ENCODE assay signal across 41 cellular contexts in the genomic region with DNA sequence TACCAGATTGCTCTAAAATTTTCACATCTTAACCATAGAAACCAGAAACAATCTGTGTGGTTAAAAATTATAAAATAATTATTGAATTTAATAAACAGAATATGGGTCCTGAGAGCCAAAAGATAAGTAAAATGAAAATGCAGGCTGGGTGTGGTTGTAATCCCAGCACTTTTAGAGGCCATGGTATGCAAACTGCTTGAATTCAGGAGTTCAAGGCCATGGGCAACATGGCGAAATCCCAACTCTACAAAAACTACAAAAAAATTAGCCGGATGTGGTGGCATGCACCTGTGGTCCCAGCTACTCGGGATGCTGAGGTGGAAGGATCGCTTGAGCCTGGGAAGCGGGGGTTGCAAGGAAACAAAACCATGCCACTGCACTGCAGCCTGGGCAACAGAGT.
"Had no signal": no experiment of that assay in that cellular context is flagged by ENCODE, and none has a peak within 500 bp of the region (broad histone marks: within the 10 kb centered on the region; RNA-seq: fewer than 3 reads in every experiment).

No MANE protein-coding gene starts in this region.

- H3K27ac Mint-ChIP-seq: activated naive CD4-positive, alpha-beta T cell treated with anti-CD3 and anti-CD28 coated beads for 36 hours; activated naive CD4-positive, alpha-beta T cell treated with anti-CD3 and anti-CD28 coated beads, Interleukin-2, amount 10 ng/mL, durations not matched to agents 7 days and 5 days; activated naive CD4-positive, alpha-beta T cell treated with anti-CD3 and anti-CD28 coated beads, Interleukin-2, amount 50 U/mL, for 24 hours; activated naive CD4-positive, alpha-beta T cell treated with anti-CD3 and anti-CD28 coated beads, Interleukin-2, amount 50 U/mL, for 72 hours; activated naive CD8-positive, alpha-beta T cell; activated naive CD8-positive, alpha-beta T cell treated with anti-CD3 and anti-CD28 coated beads for 36 hours; activated naive CD8-positive, alpha-beta T cell treated with anti-CD3 and anti-CD28 coated beads, Interleukin-2, amount 10 ng/mL, durations not matched to agents 7 days and 5 days; activated naive CD8-positive, alpha-beta T cell treated with anti-CD3 and anti-CD28 coated beads, Interleukin-2, amount 50 U/mL, for 24 hours; activated T-cell treated with anti-CD3 and anti-CD28 coated beads, Interleukin-2, amount 50 U/mL, for 24 hours; activated T-cell treated with anti-CD3 and anti-CD28 coated beads, Interleukin-2, amount 50 U/mL, for 72 hours; activated T-helper 1 cell treated with anti-CD3 and anti-CD28 coated beads, Interleukin-12 subunit alpha, Interleukin-12 subunit beta, Interleukin-2, Interleukin-4 antibody, amounts not matched to agents 30 ng/mL and 10 ng/mL and 1 ng/mL, durations not matched to agents 14 hours and 24 hours and 36 hours; activated T-helper 17 cell treated with anti-CD3 and anti-CD28 coated beads, Interleukin-2, amount 50 U/mL, for 72 hours; activated T-helper 2 cell treated with anti-CD3 and anti-CD28 coated beads, Interferon-gamma antibody, Interleukin-2, Interleukin-4, amounts not matched to agents 10 μg/mL and 5 μg/mL and 100 μg/mL, durations not matched to agents 14 hours and 24 hours and 36 hours; brain had no signal

- H3K27me3 Mint-ChIP-seq: activated naive CD4-positive, alpha-beta T cell treated with anti-CD3 and anti-CD28 coated beads, Interleukin-2, amount 10 ng/mL, durations not matched to agents 7 days and 5 days; activated naive CD4-positive, alpha-beta T cell treated with anti-CD3 and anti-CD28 coated beads, Interleukin-2, amount 50 U/mL, for 24 hours; activated naive CD8-positive, alpha-beta T cell; activated naive CD8-positive, alpha-beta T cell treated with anti-CD3 and anti-CD28 coated beads for 36 hours; activated naive CD8-positive, alpha-beta T cell treated with anti-CD3 and anti-CD28 coated beads, Interleukin-2, amount 10 ng/mL, durations not matched to agents 7 days and 5 days; activated naive CD8-positive, alpha-beta T cell treated with anti-CD3 and anti-CD28 coated beads, Interleukin-2, amount 50 U/mL, for 24 hours; activated T-cell treated with anti-CD3 and anti-CD28 coated beads, Interleukin-2, amount 50 U/mL, for 24 hours; activated T-helper 17 cell treated with anti-CD3 and anti-CD28 coated beads, Interleukin-2, amount 50 U/mL, for 72 hours; brain; central memory CD8-positive, alpha-beta T cell had no signal

- H3K4me3 Mint-ChIP-seq: activated naive CD4-positive, alpha-beta T cell treated with anti-CD3 and anti-CD28 coated beads for 36 hours; activated naive CD4-positive, alpha-beta T cell treated with anti-CD3 and anti-CD28 coated beads, Interleukin-2, amount 10 ng/mL, durations not matched to agents 7 days and 5 days; activated naive CD4-positive, alpha-beta T cell treated with anti-CD3 and anti-CD28 coated beads, Interleukin-2, amount 50 U/mL, for 24 hours; activated naive CD8-positive, alpha-beta T cell; activated naive CD8-positive, alpha-beta T cell treated with anti-CD3 and anti-CD28 coated beads for 36 hours; activated naive CD8-positive, alpha-beta T cell treated with anti-CD3 and anti-CD28 coated beads, Interleukin-2, amount 10 ng/mL, durations not matched to agents 7 days and 5 days; activated naive CD8-positive, alpha-beta T cell treated with anti-CD3 and anti-CD28 coated beads, Interleukin-2, amount 50 U/mL, for 24 hours; activated T-cell treated with anti-CD3 and anti-CD28 coated beads, Interleukin-2, amount 50 U/mL, for 24 hours; activated T-cell treated with anti-CD3 and anti-CD28 coated beads, Interleukin-2, amount 50 U/mL, for 4 hours; activated T-cell treated with anti-CD3 and anti-CD28 coated beads, Interleukin-2, amount 50 U/mL, for 72 hours; activated T-helper 1 cell treated with anti-CD3 and anti-CD28 coated beads, Interleukin-12 subunit alpha, Interleukin-12 subunit beta, Interleukin-2, Interleukin-4 antibody, amounts not matched to agents 30 ng/mL and 10 ng/mL and 1 ng/mL, durations not matched to agents 14 hours and 24 hours and 36 hours; activated T-helper 17 cell treated with anti-CD3 and anti-CD28 coated beads, Interleukin-2, amount 50 U/mL, for 72 hours; brain; central memory CD8-positive, alpha-beta T cell had no signal

- H3K36me3 ChIP-seq: adrenal gland, ascending aorta, brain microvascular endothelial cell, breast epithelium had no signal

- H3K9me3 ChIP-seq: ascending aorta, body of pancreas, breast epithelium had no signal

- H3K4me1 Mint-ChIP-seq: activated naive CD4-positive, alpha-beta T cell treated with anti-CD3 and anti-CD28 coated beads, Interleukin-2, amount 10 ng/mL, durations not matched to agents 7 days and 5 days; activated naive CD8-positive, alpha-beta T cell treated with anti-CD3 and anti-CD28 coated beads, Interleukin-2, amount 10 ng/mL, durations not matched to agents 7 days and 5 days; activated naive CD8-positive, alpha-beta T cell treated with anti-CD3 and anti-CD28 coated beads, Interleukin-2, amount 50 U/mL, for 24 hours; activated T-helper 17 cell treated with anti-CD3 and anti-CD28 coated beads, Interleukin-2, amount 50 U/mL, for 72 hours; brain had no signal

- H3K9me3 Mint-ChIP-seq: activated naive CD4-positive, alpha-beta T cell treated with anti-CD3 and anti-CD28 coated beads for 36 hours; activated naive CD4-positive, alpha-beta T cell treated with anti-CD3 and anti-CD28 coated beads, Interleukin-2, amount 10 ng/mL, durations not matched to agents 7 days and 5 days; activated naive CD4-positive, alpha-beta T cell treated with anti-CD3 and anti-CD28 coated beads, Interleukin-2, amount 50 U/mL, for 24 hours; activated naive CD4-positive, alpha-beta T cell treated with anti-CD3 and anti-CD28 coated beads, Interleukin-2, amount 50 U/mL, for 72 hours; activated naive CD8-positive, alpha-beta T cell treated with anti-CD3 and anti-CD28 coated beads for 36 hours; activated naive CD8-positive, alpha-beta T cell treated with anti-CD3 and anti-CD28 coated beads, Interleukin-2, amount 10 ng/mL, durations not matched to agents 7 days and 5 days; activated naive CD8-positive, alpha-beta T cell treated with anti-CD3 and anti-CD28 coated beads, Interleukin-2, amount 50 U/mL, for 24 hours; activated T-cell treated with anti-CD3 and anti-CD28 coated beads, Interleukin-2, amount 50 U/mL, for 24 hours; activated T-cell treated with anti-CD3 and anti-CD28 coated beads, Interleukin-2, amount 50 U/mL, for 4 hours; activated T-cell treated with anti-CD3 and anti-CD28 coated beads, Interleukin-2, amount 50 U/mL, for 72 hours; activated T-helper 1 cell treated with anti-CD3 and anti-CD28 coated beads, Interleukin-12 subunit alpha, Interleukin-12 subunit beta, Interleukin-2, Interleukin-4 antibody, amounts not matched to agents 30 ng/mL and 10 ng/mL and 1 ng/mL, durations not matched to agents 14 hours and 24 hours and 36 hours; activated T-helper 17 cell treated with anti-CD3 and anti-CD28 coated beads, Interleukin-2, amount 50 U/mL, for 72 hours; activated T-helper 2 cell treated with anti-CD3 and anti-CD28 coated beads, Interferon-gamma antibody, Interleukin-2, Interleukin-4, amounts not matched to agents 10 μg/mL and 5 μg/mL and 100 μg/mL, durations not matched to agents 14 hours and 24 hours and 36 hours; central memory CD8-positive, alpha-beta T cell had no signal

- H3K4me1 ChIP-seq: breast epithelium had no signal

- DNase-seq: activated effector memory CD4-positive, alpha-beta T cell treated with anti-CD3 and anti-CD28 coated beads, Interleukin-2, amount 50 U/mL, for 16 hours; activated effector memory CD4-positive, alpha-beta T cell treated with Interleukin-2 at 50 U/mL for 16 hours; activated gamma-delta T cell; activated gamma-delta T cell treated with Interleukin-2 at 50 U/mL for 16 hours; activated naive CD4-positive, alpha-beta T cell; activated naive CD4-positive, alpha-beta T cell treated with anti-CD3 and anti-CD28 coated beads for 36 hours; activated naive CD4-positive, alpha-beta T cell treated with anti-CD3 and anti-CD28 coated beads, Interleukin-2, amount 10 ng/mL, durations not matched to agents 7 days and 5 days; activated naive CD4-positive, alpha-beta T cell treated with anti-CD3 and anti-CD28 coated beads, Interleukin-2, amount 50 U/mL, for 16 hours; activated naive CD4-positive, alpha-beta T cell treated with Interleukin-2 at 50 U/mL for 16 hours; activated naive CD8-positive, alpha-beta T cell treated with anti-CD3 and anti-CD28 coated beads for 36 hours; activated naive CD8-positive, alpha-beta T cell treated with anti-CD3 and anti-CD28 coated beads, Interleukin-2, amount 10 ng/mL, durations not matched to agents 7 days and 5 days; activated naive CD8-positive, alpha-beta T cell treated with anti-CD3 and anti-CD28 coated beads, Interleukin-2, amount 50 U/mL, for 24 hours; activated T-cell treated with anti-CD3 and anti-CD28 coated beads for 4 hours; activated T-cell treated with anti-CD3 and anti-CD28 coated beads, Interleukin-2, amount 50 U/mL, for 1 hour; activated T-cell treated with anti-CD3 and anti-CD28 coated beads, Interleukin-2, amount 50 U/mL, for 24 hours; activated T-cell treated with anti-CD3 and anti-CD28 coated beads, Interleukin-2, amount 50 U/mL, for 4 hours; activated T-cell treated with anti-CD3 and anti-CD28 coated beads, Interleukin-2, amount 50 U/mL, for 48 hours; activated T-cell treated with anti-CD3 and anti-CD28 coated beads, Interleukin-2, amount 50 U/mL, for 72 hours; amniotic stem cell; amygdala; anterior cingulate cortex; aorta; body of pancreas; brain microvascular endothelial cell; caudate nucleus; central memory CD4-positive, alpha-beta T cell; cerebellar nuclear complex had no signal

- FAIRE-seq: astrocyte, bronchial epithelial cell had no signal

- ATAC-seq: activated naive CD4-positive, alpha-beta T cell treated with anti-CD3 and anti-CD28 coated beads, Interleukin-2, amount 50 U/mL, for 72 hours; activated naive CD8-positive, alpha-beta T cell treated with anti-CD3 and anti-CD28 coated beads, Interleukin-2, amount 50 U/mL, for 24 hours; activated T-cell treated with anti-CD3 and anti-CD28 coated beads, Interleukin-2, amount 50 U/mL, for 4 hours; activated T-cell treated with anti-CD3 and anti-CD28 coated beads, Interleukin-2, amount 50 U/mL, for 72 hours; activated T-helper 17 cell treated with anti-CD3 and anti-CD28 coated beads, Interleukin-2, amount 50 U/mL, for 72 hours; body of pancreas had no signal

- H3K4me3 ChIP-seq: adrenal gland, ascending aorta, body of pancreas, breast epithelium, cardiac muscle cell had no signal

- H3K27ac ChIP-seq: ascending aorta, body of pancreas, brain microvascular endothelial cell, breast epithelium, cardiac muscle cell had no signal

- H3K27me3 ChIP-seq: adrenal gland, ascending aorta, body of pancreas, brain microvascular endothelial cell, breast epithelium, cardiac muscle cell had no signal
